ENCODE assay signal across 10 cellular contexts in genomic region chr22:39405346-39406085, GRCh38. TPM values are rescaled to one million over a fixed set of nuclear protein-coding genes. Genes with fewer than 3 reads are reported as not detected.
DNase-seq lines count a peak whose midpoint lies in the region; ATAC-seq, FAIRE-seq and TF ChIP-seq lines count a peak whose summit lies in the region.
"Had no signal": no experiment of that assay in that cellular context is flagged by ENCODE, and none has a peak within 500 bp of the region (broad histone marks: within the 10 kb centered on the region; RNA-seq: fewer than 3 reads in every experiment).

No MANE protein-coding gene starts in this region.

- in situ Hi-C loops in G401 (cut with HindIII; ENCODE audit: low sequenced_read_pairs): loop anchor here (10.0 kb wide), 1 partner anchor 51 kb away; no protein-coding TSS in a partner anchor

- H3K27me3 ChIP-seq in astrocyte (ENCODE audit: insufficient read depth, low read length) (no peaks in the 10 kb centered on the region), layer of hippocampus (ENCODE audit: control insufficient read depth, insufficient read depth, low read length) (no peaks in the 10 kb centered on the region)

- peak; percentile 21 for TF ChIP-seq CTCF in astrocyte (IDR thresholded peaks at IDR 0.05; ENCODE audit: insufficient read depth, low read depth, low read length)

- H3K36me3 Mint-ChIP-seq in astrocyte (ENCODE audit: low read depth, unreplicated experiment): peaks cover 12% of the 10 kb centered on the region

- H3K27ac Mint-ChIP-seq in astrocyte (ENCODE audit: unreplicated experiment): no peak overlapping the region
- H3K27ac Mint-ChIP-seq: memory B cell; stimulated activated naive CD8-positive, alpha-beta T cell treated with anti-CD3 and anti-CD28 coated beads, Interleukin-15, Interleukin-2, amounts not matched to agents 100 ng/mL and 50 ng/mL, for 24 hours had no signal

- H3K36me3 ChIP-seq in astrocyte (ENCODE audit: insufficient read depth, low read length): no peaks in the 10 kb centered on the region

- no peaks in the 10 kb centered on the region for H3K9me3 ChIP-seq in astrocyte (ENCODE audit: insufficient read depth, low read depth, low read length)

- no peaks in the 10 kb centered on the region for H3K9me3 Mint-ChIP-seq in astrocyte (ENCODE audit: unreplicated experiment)
- H3K9me3 Mint-ChIP-seq: memory B cell; stimulated activated naive CD8-positive, alpha-beta T cell treated with anti-CD3 and anti-CD28 coated beads, Interleukin-15, Interleukin-2, amounts not matched to agents 100 ng/mL and 50 ng/mL, for 24 hours had no signal

- peak overlapping the region; percentile 67 for H3K9ac ChIP-seq in astrocyte (ENCODE audit: low read length)

- H2AFZ ChIP-seq in astrocyte (ENCODE audit: low read depth, low read length): peak overlapping the region; percentile 61

- H3K27ac ChIP-seq in astrocyte (ENCODE audit: low read depth, low read length) (peak overlapping the region; percentile 72), layer of hippocampus (ENCODE audit: low read depth, low read length) (peak overlapping the region; percentile 50)

- H3K27me3 Mint-ChIP-seq in astrocyte (ENCODE audit: low read depth, unreplicated experiment): no peaks in the 10 kb centered on the region
- H3K27me3 Mint-ChIP-seq: memory B cell; stimulated activated naive CD8-positive, alpha-beta T cell treated with anti-CD3 and anti-CD28 coated beads, Interleukin-15, Interleukin-2, amounts not matched to agents 100 ng/mL and 50 ng/mL, for 24 hours had no signal

- TF ChIP-seq POLR2A in H54 (IDR thresholded peaks at IDR 0.05; ENCODE audit: low read depth, low read length): no peak

- peaks cover 14% of the 10 kb centered on the region for H3K4me1 ChIP-seq in astrocyte (ENCODE audit: insufficient read depth, low read length)

- peaks cover 7% of the 10 kb centered on the region for H3K4me1 Mint-ChIP-seq in astrocyte (ENCODE audit: low read depth, unreplicated experiment)

- H3K4me3 ChIP-seq in astrocyte (ENCODE audit: insufficient read depth, low read depth, low read length): peak overlapping the region; percentile 45

- ATAC-seq in HG03045 (IDR thresholded peaks at IDR 0.05; ENCODE audit: unreplicated experiment): no peak

- peaks cover 7% of the 10 kb centered on the region for H4K20me1 ChIP-seq in astrocyte (ENCODE audit: insufficient read depth, low read length)

- FAIRE-seq in astrocyte (lab: Jason Lieb, UNC) (no peak), H54 (lab: Jason Lieb, UNC) (no peak)

- peak; percentile 73 for DNase-seq in G401 (ENCODE audit: low spot score)
- peak; percentile 81 for DNase-seq in astrocyte (ENCODE audit: low read depth)
- DNase-seq in stimulated activated CD4-positive, alpha-beta T cell treated with anti-CD3 and anti-CD28 coated beads, Interleukin-4, amount 100 ng/mL, for 1 hour: peak; percentile 53
- no peak for DNase-seq in NCI-H510A (lab: John Stamatoyannopoulos, UW)
- no peak for DNase-seq in AML-193 (lab: John Stamatoyannopoulos, UW)
- DNase-seq in H54 (ENCODE audit: insufficient read length, low spot score): no peak

- no peak overlapping the region for H3K4me3 Mint-ChIP-seq in astrocyte (ENCODE audit: unreplicated experiment)
- H3K4me3 Mint-ChIP-seq: memory B cell; stimulated activated naive CD8-positive, alpha-beta T cell treated with anti-CD3 and anti-CD28 coated beads, Interleukin-15, Interleukin-2, amounts not matched to agents 100 ng/mL and 50 ng/mL, for 24 hours had no signal

- H3K79me2 ChIP-seq in astrocyte (ENCODE audit: insufficient read depth, low read length): peaks cover 44% of the 10 kb centered on the region

- peak overlapping the region; percentile 83 for H3K4me2 ChIP-seq in astrocyte (ENCODE audit: low read length)

RNA-seq across cellular contexts. Expression of gene TAB1, which starts 5.9 kb away (rescaled TPM):
- 35.1 and 38.2 TPM in 2 replicates for total RNA-seq in G401 (2014; rRNA removed; shearing (Covaris generic))
- 13.4 and 13.8 TPM in 2 replicates for total RNA-seq in astrocyte

RNA-seq across cellular contexts. Expression of gene MGAT3, which starts 51.3 kb away (rescaled TPM):
- 13.8 and 18.6 TPM in 2 replicates for total RNA-seq in G401 (2014; rRNA removed; shearing (Covaris generic))
- total RNA-seq in astrocyte: 7.9 and 9.7 TPM in 2 replicates

RNA-seq across cellular contexts. Expression of gene SYNGR1, which starts 55.7 kb away (rescaled TPM):
- total RNA-seq in G401 (2014; rRNA removed; shearing (Covaris generic)): 48.0 and 67.0 TPM in 2 replicates
- total RNA-seq in astrocyte: 12.0 and 14.1 TPM in 2 replicates

Comparison
In these comparisons a context has a peak if more than half of its experiments do, and no peak if none do; other contexts are left out.
1. DNase-seq: peak in G401 (single experiment), astrocyte (single experiment) and stimulated activated CD4-positive, alpha-beta T cell treated with anti-CD3 and anti-CD28 coated beads, Interleukin-4, amount 100 ng/mL, for 1 hour (single experiment); none in NCI-H510A (single experiment), AML-193 (0 of 2) and H54 (single experiment).